18 cellular contexts compared by ENCODE assay signal in the genomic region with DNA sequence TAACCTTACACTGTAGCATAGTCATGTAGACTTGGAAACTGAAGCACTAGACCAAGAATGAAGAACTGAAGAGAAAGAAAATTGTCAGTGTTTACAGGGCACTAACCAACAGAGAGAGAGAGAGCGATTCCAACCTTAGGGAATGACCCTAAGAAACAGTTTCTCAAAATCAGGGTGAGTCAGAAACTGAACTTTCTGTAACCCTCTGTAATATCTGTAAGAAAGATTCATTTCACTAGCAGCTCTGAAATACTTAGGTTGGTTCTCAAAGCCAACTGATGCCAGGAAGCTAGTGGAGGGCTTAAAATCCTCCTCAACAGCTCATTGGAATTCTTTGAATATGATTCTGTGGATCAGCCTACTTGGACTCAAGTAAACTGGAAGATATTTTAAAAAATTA.
DNase-seq lines count a peak whose midpoint lies in the region; TF ChIP-seq lines count a peak whose summit lies in the region.
"Had no signal": no experiment of that assay in that cellular context is flagged by ENCODE, and none has a peak within 500 bp of the region (broad histone marks: within the 10 kb centered on the region; RNA-seq: fewer than 3 reads in every experiment).

No MANE protein-coding gene starts in this region.

- no peak for TF ChIP-seq CTCF in fibroblast of villous mesenchyme (IDR thresholded peaks at IDR 0.05; ENCODE audit: insufficient read depth, low read depth, low read length)
- TF ChIP-seq CTCF in retinal pigment epithelial cell (conservative IDR thresholded peaks at IDR 0.05; ENCODE audit: low read depth, low read length), result no peak
- no peak for TF ChIP-seq CTCF in OCI-LY7 (conservative IDR thresholded peaks at IDR 0.05; ENCODE audit: low read length)

- H4K20me1 ChIP-seq in OCI-LY7 (ENCODE audit: insufficient read depth, low read length), result no peaks in the 10 kb centered on the region

- intact Hi-C loops in OCI-LY7 (cut with micrococcal nuclease; ENCODE audit: unreplicated experiment), result no loop called here

- BruUV-seq in OCI-LY7 (replicated peaks; lab: Mats Ljungman, UMichigan), result no TSS peak

- no peak overlapping the region for H3K4me3 ChIP-seq in fibroblast of villous mesenchyme (ENCODE audit: low read depth, low read length)
- no peak overlapping the region for H3K4me3 ChIP-seq in retinal pigment epithelial cell (ENCODE audit: low read length)
- no peak overlapping the region for H3K4me3 ChIP-seq in OCI-LY7 (ENCODE audit: low read depth, low read length, poor library complexity, severe bottlenecking)
- H3K4me3 ChIP-seq: body of pancreas, dorsolateral prefrontal cortex, mucosa of descending colon had no signal

- no peak overlapping the region for H2AFZ ChIP-seq in OCI-LY7 (ENCODE audit: low read length)

- H3K79me2 ChIP-seq in OCI-LY7 (ENCODE audit: insufficient read depth, low read depth, low read length), result no peaks in the 10 kb centered on the region

- CTCF ChIA-PET in OCI-LY7 (lab: Charles Lee; ENCODE audit: unreplicated experiment), result no interaction called here

- POLR2A ChIA-PET in OCI-LY7 (lab: Charles Lee), result no interaction called here

- no peak overlapping the region for H3K4me2 ChIP-seq in OCI-LY7 (ENCODE audit: low read length)

- H3K4me1 ChIP-seq in OCI-LY7 (ENCODE audit: insufficient read depth, low read length, poor library complexity, severe bottlenecking), result no peaks in the 10 kb centered on the region
- H3K4me1 ChIP-seq: body of pancreas had no signal

- no peak overlapping the region for H3K27ac ChIP-seq in OCI-LY7 (ENCODE audit: low read depth, low read length, poor library complexity, severe bottlenecking)
- H3K27ac ChIP-seq: body of pancreas, dorsolateral prefrontal cortex had no signal

- no peaks in the 10 kb centered on the region for H3K9me2 ChIP-seq in OCI-LY7 (ENCODE audit: insufficient read depth, low read length)

- no peaks in the 10 kb centered on the region for H3K9me3 ChIP-seq in OCI-LY7 (ENCODE audit: low read length)
- H3K9me3 ChIP-seq: body of pancreas, mucosa of descending colon had no signal

- H3K36me3 ChIP-seq in OCI-LY7 (ENCODE audit: insufficient read depth, low read length), result no peaks in the 10 kb centered on the region

- peak; percentile 40 for DNase-seq in EL
- peak; percentile 61 for DNase-seq in amniotic stem cell (lab: John Stamatoyannopoulos, UW)
- peak; percentile 3 for DNase-seq in fibroblast of villous mesenchyme (ENCODE audit: low read depth)
- DNase-seq in retinal pigment epithelial cell (ENCODE audit: low read depth), result peak; percentile 77
- DNase-seq in KG1 (lab: John Stamatoyannopoulos, UW), result no peak
- no peak for DNase-seq in OCI-LY7 (ENCODE audit: low spot score)
- DNase-seq in HK-2 (ENCODE audit: unreplicated experiment), result no peak
- no peak for DNase-seq in NCI-H1436 (lab: John Stamatoyannopoulos, UW)
- DNase-seq: activated CD4-positive, alpha-beta T cell treated with anti-CD3 and anti-CD28 coated beads for 48 hours; activated CD8-positive, alpha-beta memory T cell treated with anti-CD3 and anti-CD28 coated beads, Interleukin-2, amount 50 U/mL, for 4 hours; activated gamma-delta T cell; body of pancreas; dorsolateral prefrontal cortex; kidney; mucosa of descending colon; NCI-H2081 treated with DMSO at 0.1 percent for 48 hours; NCI-H526; OCI-M1 had no signal

Comparison
In these comparisons a context has a peak if more than half of its experiments do, and no peak if none do; other contexts are left out.
1. DNase-seq: peak in EL (single experiment), amniotic stem cell (single experiment), fibroblast of villous mesenchyme (single experiment) and retinal pigment epithelial cell (single experiment); none in KG1 (single experiment), OCI-LY7 (single experiment), HK-2 (single experiment) and NCI-H1436 (single experiment).